1 cellular context compared by ENCODE assay signal in the genomic region with DNA sequence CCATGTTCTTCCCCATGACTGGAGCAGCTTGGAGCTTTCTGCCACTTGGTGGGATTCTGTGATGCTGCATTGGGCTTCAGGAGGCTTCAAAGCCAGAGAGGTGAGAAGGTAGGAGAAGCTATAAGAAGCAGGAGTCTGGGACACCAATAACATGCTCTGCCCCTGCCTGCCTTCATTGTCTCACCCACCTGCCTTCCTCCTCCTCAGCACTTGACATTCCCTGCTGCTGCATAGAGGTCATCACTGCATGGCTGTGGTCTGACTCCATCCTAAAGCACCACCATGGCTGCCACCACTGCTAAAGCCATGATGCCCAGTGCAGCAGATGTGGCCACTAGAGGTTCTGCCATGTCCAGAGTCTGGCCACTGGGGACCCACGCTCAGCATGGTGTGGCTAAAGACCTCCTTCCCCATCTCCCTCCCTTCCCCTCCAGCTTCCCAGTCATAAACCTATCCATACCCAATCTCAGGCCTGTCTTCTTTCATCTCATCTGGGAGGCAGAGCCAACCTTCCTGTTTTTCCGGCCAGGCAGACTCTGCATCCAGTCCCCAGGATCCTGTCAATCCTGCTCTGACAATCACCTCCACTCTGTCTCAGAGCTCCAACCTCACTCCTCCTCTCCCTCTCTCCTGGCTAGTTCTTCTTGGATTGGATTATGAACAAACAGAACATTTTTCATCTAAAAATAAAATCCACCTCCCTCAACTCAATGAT.
TF ChIP-seq lines count a peak whose summit lies in the region.

No MANE protein-coding gene starts in this region.

TF ChIP-seq in H1, 55 proteins besides CTCF, POLR2A, EP300 and RAD21 (continued from another document):
- TF ChIP-seq TCF12 (IDR thresholded peaks at IDR 0.05; ENCODE audit: low read depth, low read length) = no peak
- TF ChIP-seq, protein P1, sequence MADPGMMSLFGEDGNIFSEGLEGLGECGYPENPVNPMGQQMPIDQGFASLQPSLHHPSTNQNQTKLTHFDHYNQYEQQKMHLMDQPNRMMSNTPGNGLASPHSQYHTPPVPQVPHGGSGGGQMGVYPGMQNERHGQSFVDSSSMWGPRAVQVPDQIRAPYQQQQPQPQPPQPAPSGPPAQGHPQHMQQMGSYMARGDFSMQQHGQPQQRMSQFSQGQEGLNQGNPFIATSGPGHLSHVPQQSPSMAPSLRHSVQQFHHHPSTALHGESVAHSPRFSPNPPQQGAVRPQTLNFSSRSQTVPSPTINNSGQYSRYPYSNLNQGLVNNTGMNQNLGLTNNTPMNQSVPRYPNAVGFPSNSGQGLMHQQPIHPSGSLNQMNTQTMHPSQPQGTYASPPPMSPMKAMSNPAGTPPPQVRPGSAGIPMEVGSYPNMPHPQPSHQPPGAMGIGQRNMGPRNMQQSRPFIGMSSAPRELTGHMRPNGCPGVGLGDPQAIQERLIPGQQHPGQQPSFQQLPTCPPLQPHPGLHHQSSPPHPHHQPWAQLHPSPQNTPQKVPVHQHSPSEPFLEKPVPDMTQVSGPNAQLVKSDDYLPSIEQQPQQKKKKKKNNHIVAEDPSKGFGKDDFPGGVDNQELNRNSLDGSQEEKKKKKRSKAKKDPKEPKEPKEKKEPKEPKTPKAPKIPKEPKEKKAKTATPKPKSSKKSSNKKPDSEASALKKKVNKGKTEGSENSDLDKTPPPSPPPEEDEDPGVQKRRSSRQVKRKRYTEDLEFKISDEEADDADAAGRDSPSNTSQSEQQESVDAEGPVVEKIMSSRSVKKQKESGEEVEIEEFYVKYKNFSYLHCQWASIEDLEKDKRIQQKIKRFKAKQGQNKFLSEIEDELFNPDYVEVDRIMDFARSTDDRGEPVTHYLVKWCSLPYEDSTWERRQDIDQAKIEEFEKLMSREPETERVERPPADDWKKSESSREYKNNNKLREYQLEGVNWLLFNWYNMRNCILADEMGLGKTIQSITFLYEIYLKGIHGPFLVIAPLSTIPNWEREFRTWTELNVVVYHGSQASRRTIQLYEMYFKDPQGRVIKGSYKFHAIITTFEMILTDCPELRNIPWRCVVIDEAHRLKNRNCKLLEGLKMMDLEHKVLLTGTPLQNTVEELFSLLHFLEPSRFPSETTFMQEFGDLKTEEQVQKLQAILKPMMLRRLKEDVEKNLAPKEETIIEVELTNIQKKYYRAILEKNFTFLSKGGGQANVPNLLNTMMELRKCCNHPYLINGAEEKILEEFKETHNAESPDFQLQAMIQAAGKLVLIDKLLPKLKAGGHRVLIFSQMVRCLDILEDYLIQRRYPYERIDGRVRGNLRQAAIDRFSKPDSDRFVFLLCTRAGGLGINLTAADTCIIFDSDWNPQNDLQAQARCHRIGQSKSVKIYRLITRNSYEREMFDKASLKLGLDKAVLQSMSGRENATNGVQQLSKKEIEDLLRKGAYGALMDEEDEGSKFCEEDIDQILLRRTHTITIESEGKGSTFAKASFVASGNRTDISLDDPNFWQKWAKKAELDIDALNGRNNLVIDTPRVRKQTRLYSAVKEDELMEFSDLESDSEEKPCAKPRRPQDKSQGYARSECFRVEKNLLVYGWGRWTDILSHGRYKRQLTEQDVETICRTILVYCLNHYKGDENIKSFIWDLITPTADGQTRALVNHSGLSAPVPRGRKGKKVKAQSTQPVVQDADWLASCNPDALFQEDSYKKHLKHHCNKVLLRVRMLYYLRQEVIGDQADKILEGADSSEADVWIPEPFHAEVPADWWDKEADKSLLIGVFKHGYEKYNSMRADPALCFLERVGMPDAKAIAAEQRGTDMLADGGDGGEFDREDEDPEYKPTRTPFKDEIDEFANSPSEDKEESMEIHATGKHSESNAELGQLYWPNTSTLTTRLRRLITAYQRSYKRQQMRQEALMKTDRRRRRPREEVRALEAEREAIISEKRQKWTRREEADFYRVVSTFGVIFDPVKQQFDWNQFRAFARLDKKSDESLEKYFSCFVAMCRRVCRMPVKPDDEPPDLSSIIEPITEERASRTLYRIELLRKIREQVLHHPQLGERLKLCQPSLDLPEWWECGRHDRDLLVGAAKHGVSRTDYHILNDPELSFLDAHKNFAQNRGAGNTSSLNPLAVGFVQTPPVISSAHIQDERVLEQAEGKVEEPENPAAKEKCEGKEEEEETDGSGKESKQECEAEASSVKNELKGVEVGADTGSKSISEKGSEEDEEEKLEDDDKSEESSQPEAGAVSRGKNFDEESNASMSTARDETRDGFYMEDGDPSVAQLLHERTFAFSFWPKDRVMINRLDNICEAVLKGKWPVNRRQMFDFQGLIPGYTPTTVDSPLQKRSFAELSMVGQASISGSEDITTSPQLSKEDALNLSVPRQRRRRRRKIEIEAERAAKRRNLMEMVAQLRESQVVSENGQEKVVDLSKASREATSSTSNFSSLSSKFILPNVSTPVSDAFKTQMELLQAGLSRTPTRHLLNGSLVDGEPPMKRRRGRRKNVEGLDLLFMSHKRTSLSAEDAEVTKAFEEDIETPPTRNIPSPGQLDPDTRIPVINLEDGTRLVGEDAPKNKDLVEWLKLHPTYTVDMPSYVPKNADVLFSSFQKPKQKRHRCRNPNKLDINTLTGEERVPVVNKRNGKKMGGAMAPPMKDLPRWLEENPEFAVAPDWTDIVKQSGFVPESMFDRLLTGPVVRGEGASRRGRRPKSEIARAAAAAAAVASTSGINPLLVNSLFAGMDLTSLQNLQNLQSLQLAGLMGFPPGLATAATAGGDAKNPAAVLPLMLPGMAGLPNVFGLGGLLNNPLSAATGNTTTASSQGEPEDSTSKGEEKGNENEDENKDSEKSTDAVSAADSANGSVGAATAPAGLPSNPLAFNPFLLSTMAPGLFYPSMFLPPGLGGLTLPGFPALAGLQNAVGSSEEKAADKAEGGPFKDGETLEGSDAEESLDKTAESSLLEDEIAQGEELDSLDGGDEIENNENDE (IDR thresholded peaks at IDR 0.05; ENCODE audit: insufficient replicate concordance, low read length) = no peak
TF ChIP-seq in H1: peak in this region for 0.
